In the genomic region with DNA sequence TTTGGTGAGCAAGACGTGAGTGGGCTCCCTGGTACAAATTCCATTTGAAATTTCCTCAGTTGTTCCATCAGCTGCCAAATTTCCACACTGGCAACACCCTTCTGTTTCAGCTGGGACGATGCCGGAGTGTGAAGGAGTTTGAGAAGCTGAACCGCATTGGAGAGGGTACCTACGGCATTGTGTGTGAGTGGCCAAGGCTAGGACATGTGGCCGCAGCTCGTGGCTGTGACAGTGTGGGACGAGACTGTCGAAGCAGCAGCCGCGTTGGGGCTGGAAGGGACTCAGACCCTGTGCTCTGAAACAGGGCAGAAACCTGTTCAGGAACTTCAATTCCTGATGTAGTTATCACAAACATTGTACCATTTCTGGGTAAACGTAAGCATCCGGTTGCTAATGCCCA, we compare ENCODE assay signal across 22 cellular contexts.
"Had no signal": no experiment of that assay in that cellular context is flagged by ENCODE, and none has a peak within 500 bp of the region (broad histone marks: within the 10 kb centered on the region; RNA-seq: fewer than 3 reads in every experiment).

No MANE protein-coding gene starts in this region.

- H3K4me3 ChIP-seq: ascending aorta, body of pancreas, Peyer's patch, SJSA1 had no signal

- ATAC-seq: activated CD4-positive, CD25-positive, alpha-beta regulatory T cell treated with anti-CD3 and anti-CD28 coated beads, Interleukin-2, amount 50 U/mL, for 24 hours; activated CD8-positive, alpha-beta T cell treated with anti-CD3 and anti-CD28 coated beads for 36 hours; activated naive CD4-positive, alpha-beta T cell treated with anti-CD3 and anti-CD28 coated beads, Interleukin-2, amount 50 U/mL, for 72 hours; activated naive CD8-positive, alpha-beta T cell treated with anti-CD3 and anti-CD28 coated beads, Interleukin-2, amount 50 U/mL, for 24 hours; body of pancreas; SK-N-SH treated with all-trans-retinoic acid at 6 μM for 48 hours had no signal

- DNase-seq: activated CD4-positive, alpha-beta T cell treated with anti-CD3 and anti-CD28 coated beads for 4 hours; activated CD8-positive, alpha-beta memory T cell treated with anti-CD3 and anti-CD28 coated beads, Interleukin-2, amount 50 U/mL, for 4 hours; activated CD8-positive, alpha-beta T cell treated with anti-CD3 and anti-CD28 coated beads for 36 hours; activated effector memory CD4-positive, alpha-beta T cell treated with Interleukin-2 at 50 U/mL for 16 hours; activated naive CD4-positive, alpha-beta T cell treated with Interleukin-2 at 50 U/mL for 16 hours; activated naive CD8-positive, alpha-beta T cell treated with anti-CD3 and anti-CD28 coated beads, Interleukin-2, amount 50 U/mL, for 24 hours; amniotic stem cell; body of pancreas; Kasumi-1; NCI-H1048; NCI-H146; NCI-H187 treated with DMSO at 0.1 percent for 48 hours; NCI-H2081 treated with DMSO at 0.1 percent for 48 hours; NCI-H446; NCI-H524; Peyer's patch; SHP77 had no signal

- H3K27ac ChIP-seq: ascending aorta, body of pancreas, SJSA1 had no signal

- H3K9me3 ChIP-seq: ascending aorta, body of pancreas, Peyer's patch, SJSA1 had no signal

- H3K27me3 ChIP-seq: ascending aorta, body of pancreas, Peyer's patch, SJSA1 had no signal
